In the genomic region with DNA sequence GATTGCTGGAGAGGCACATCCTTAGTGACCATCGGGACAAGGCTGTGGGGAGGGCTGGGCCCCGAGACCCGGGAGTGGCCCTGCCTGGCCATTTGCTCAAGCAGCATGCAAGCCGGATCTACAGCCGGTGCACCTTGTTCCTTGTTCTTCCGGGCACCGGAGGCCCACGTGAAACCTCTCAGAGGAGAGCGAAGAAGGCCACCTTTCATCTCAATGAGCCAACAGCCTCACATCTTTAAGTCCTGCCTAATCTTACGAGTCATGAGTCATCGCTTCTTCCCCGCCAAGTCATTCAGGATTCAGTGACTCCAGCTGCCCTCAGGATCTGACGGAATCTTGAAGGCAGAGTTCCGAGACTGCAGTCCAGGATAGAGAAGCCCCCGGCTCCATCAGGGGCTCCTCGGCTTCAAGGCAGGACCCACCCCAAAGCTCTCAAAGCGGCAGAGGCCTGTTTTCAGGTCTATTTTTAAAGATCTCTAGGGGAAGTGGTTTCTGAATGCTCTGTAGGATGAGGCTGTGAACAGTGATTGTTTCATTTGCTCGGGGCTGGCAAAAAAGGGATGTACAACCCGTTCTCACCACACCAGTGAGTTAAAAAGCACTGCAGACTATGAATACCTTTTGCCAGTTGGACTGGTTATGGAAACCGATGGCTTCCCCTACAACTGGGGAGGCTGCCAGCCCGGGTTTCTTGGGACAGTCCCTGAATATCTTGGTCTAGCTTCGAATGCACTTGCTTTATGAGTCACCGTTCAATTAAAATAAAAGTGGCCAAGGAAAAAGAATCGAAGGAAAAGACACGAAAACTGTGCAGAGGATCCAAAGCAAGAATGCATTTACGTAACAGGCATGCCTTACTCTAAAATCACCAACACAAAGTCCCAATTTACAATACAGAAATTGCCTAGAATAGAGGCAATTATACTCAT, we compare ENCODE assay signal across 8 cellular contexts. TPM values are rescaled to one million over a fixed set of nuclear protein-coding genes. Genes with fewer than 3 reads are reported as not detected.
A peak's percentile ranks its signal among the peaks of the same experiment; 100 is the strongest.
DNase-seq lines count a peak whose midpoint lies in the region; ATAC-seq and TF ChIP-seq lines count a peak whose summit lies in the region.

No MANE protein-coding gene starts in this region.

- no peak for TF ChIP-seq CTCF in fibroblast of villous mesenchyme (IDR thresholded peaks at IDR 0.05; ENCODE audit: insufficient read depth, low read depth, low read length)
- no peak for TF ChIP-seq CTCF in thyroid gland (IDR thresholded peaks at IDR 0.05)

- peak; percentile 69 for ATAC-seq in GM18498 (IDR thresholded peaks at IDR 0.05; ENCODE audit: unreplicated experiment)
- ATAC-seq in HG02642 (IDR thresholded peaks at IDR 0.05; ENCODE audit: poor library complexity, unreplicated experiment), result peak; percentile 69

- no peaks in the 10 kb centered on the region for H3K27me3 ChIP-seq in thyroid gland

- DNase-seq in NOMO-1 treated with dmso at 0.1 percent for 144 hours (lab: John Stamatoyannopoulos, UW; ENCODE audit: unreplicated experiment) (peak; percentile 79), fibroblast of villous mesenchyme (ENCODE audit: low read depth) (peak; percentile 79), occipital lobe (lab: John Stamatoyannopoulos, UW) (peak; percentile 66), thyroid gland (peak; percentile 64 to 85), NCI-H1436 (lab: John Stamatoyannopoulos, UW) (no peak)
- peak; percentile 69 to 71 for DNase-seq in activated T-cell treated with anti-CD3 and anti-CD28 coated beads, Interleukin-2, amount 50 U/mL, for 48 hours

- WGBS in thyroid gland, 2 donors, result 29 to 45% methylated on average over 26 of the region's 26 CpGs

- H3K27ac ChIP-seq in thyroid gland, result peak overlapping the region; percentile 6 to 67 (median 63)

- no peak for TF ChIP-seq POLR2A in thyroid gland (IDR thresholded peaks at IDR 0.05)

- intact Hi-C loops in thyroid gland (cut with DNase I), result no loop called here

- peaks cover 9 to 20% of the 10 kb centered on the region in 2 donors for H3K4me1 ChIP-seq in thyroid gland

- no peaks in the 10 kb centered on the region for H3K36me3 ChIP-seq in thyroid gland

- H3K4me3 ChIP-seq in fibroblast of villous mesenchyme (ENCODE audit: low read depth, low read length) (peak overlapping the region; percentile 43), thyroid gland (replicated peaks in 1 of 3) (no peak overlapping the region)

- H3K9me3 ChIP-seq in thyroid gland, result no peaks in the 10 kb centered on the region

RNA-seq across cellular contexts. Expression of gene ECHDC3, which starts 57.2 kb away (rescaled TPM):
- total RNA-seq in fibroblast of villous mesenchyme (1.3 and 12.6 TPM in 2 replicates), occipital lobe (5.6 TPM), thyroid gland (10 to 100 TPM; 22.4 to 85.4 (median 69.1) TPM)
